ENCODE assay signal across 9 cellular contexts in the genomic region with DNA sequence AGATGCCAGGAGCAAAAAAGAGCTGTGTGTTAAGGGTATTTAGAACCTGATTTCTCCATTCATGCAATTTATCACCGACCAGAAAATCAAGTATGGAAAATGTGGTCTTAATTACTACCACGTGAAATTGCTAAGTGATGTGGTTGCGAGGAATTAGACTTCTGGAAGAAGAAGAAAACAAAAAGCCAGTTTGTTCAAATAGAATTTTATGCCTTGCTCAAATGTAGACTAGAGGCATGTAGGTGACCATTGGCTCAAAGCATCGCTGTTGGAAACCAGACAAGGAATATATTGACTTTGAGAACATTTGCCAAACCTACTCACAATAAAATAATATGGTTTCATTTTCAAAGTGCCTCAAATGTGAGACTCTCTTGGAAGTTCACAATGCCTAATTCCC.
"Had no signal": no experiment of that assay in that cellular context is flagged by ENCODE, and none has a peak within 500 bp of the region (broad histone marks: within the 10 kb centered on the region; RNA-seq: fewer than 3 reads in every experiment).

No MANE protein-coding gene starts in this region.

- H3K4me3 ChIP-seq: testis, uterus had no signal

- DNase-seq: activated B cell treated with CpG ODN at 0.5 μM for 24 hours; activated naive CD4-positive, alpha-beta T cell treated with anti-CD3 and anti-CD28 coated beads, Interleukin-2, amount 50 U/mL, for 16 hours; stimulated activated CD4-positive, alpha-beta T cell treated with anti-CD3 and anti-CD28 coated beads, Interleukin-15, amount 100 ng/mL, for 24 hours; stimulated activated CD4-positive, alpha-beta T cell treated with anti-CD3 and anti-CD28 coated beads, Interleukin-4, amount 100 ng/mL, for 24 hours; stimulated activated naive CD8-positive, alpha-beta T cell treated with anti-CD3 and anti-CD28 coated beads, Interleukin-15, amount 100 ng/mL, for 72 hours; T-helper 17 cell; testis; uterus had no signal

- FAIRE-seq: bronchial epithelial cell had no signal

- H3K36me3 ChIP-seq: uterus had no signal

- H3K27me3 ChIP-seq: testis, uterus had no signal

- H3K4me1 ChIP-seq: testis, uterus had no signal

- H3K27ac ChIP-seq: testis, uterus had no signal

- H3K9me3 ChIP-seq: testis, uterus had no signal
